11 cellular contexts compared by ENCODE assay signal in genomic region chr19:54606891-54607781, GRCh38. TPM values are rescaled to one million over a fixed set of nuclear protein-coding genes. Genes with fewer than 3 reads are reported as not detected.
DNase-seq lines count a peak whose midpoint lies in the region; ATAC-seq and TF ChIP-seq lines count a peak whose summit lies in the region.
"Had no signal": no experiment of that assay in that cellular context is flagged by ENCODE, and none has a peak within 500 bp of the region (broad histone marks: within the 10 kb centered on the region; RNA-seq: fewer than 3 reads in every experiment).

No MANE protein-coding gene starts in this region.

- TF ChIP-seq POLR2A in tibial nerve (IDR thresholded peaks at IDR 0.05), result no peak

- H3K36me3 ChIP-seq in tibial nerve, result no peaks in the 10 kb centered on the region
- H3K36me3 ChIP-seq: cardiac muscle cell, gastrocnemius medialis had no signal

- 68 to 69% methylated on average over 16 of the region's 16 CpGs for WGBS in tibial nerve, 2 donors

- H3K9me3 ChIP-seq in tibial nerve, result peaks cover 0 to 58% (median 0%) of the 10 kb centered on the region in 4 donors

- no peak overlapping the region for H3K27ac ChIP-seq in tibial nerve
- H3K27ac ChIP-seq: cardiac muscle cell, gastrocnemius medialis had no signal

- ATAC-seq in GM18511 (IDR thresholded peaks at IDR 0.05; ENCODE audit: unreplicated experiment) (peak; percentile 66), HG02623 (IDR thresholded peaks at IDR 0.05; ENCODE audit: unreplicated experiment) (peak; percentile 53), left lobe of liver (peak; percentile 24)
- ATAC-seq: gastrocnemius medialis had no signal

- TF ChIP-seq EP300 in tibial nerve (IDR thresholded peaks at IDR 0.05), result no peak

- DNase-seq in left lobe of liver (ENCODE audit: low spot score) (no peak), DMS153 treated with DMSO at 0.1 percent for 48 hours (lab: John Stamatoyannopoulos, UW; ENCODE audit: unreplicated experiment) (no peak), tibial nerve (ENCODE audit: low spot score in 2 of 2) (no peak)
- DNase-seq in stimulated activated CD4-positive, alpha-beta T cell treated with anti-CD3 and anti-CD28 coated beads, Interleukin-2, amount 100 ng/mL, for 24 hours, result no peak
- DNase-seq: activated CD8-positive, alpha-beta memory T cell treated with anti-CD3 and anti-CD28 coated beads, Interleukin-2, amount 50 U/mL, for 4 hours; EL; gastrocnemius medialis; NCI-H446 had no signal

- no peak overlapping the region for H3K4me3 ChIP-seq in tibial nerve
- H3K4me3 ChIP-seq: cardiac muscle cell, gastrocnemius medialis had no signal

- H3K4me1 ChIP-seq in tibial nerve, result no peaks in the 10 kb centered on the region
- H3K4me1 ChIP-seq: gastrocnemius medialis had no signal

- H3K27me3 ChIP-seq in tibial nerve, result no peaks in the 10 kb centered on the region
- H3K27me3 ChIP-seq: cardiac muscle cell, gastrocnemius medialis had no signal

- TF ChIP-seq CTCF in tibial nerve (IDR thresholded peaks at IDR 0.05), result no peak

RNA-seq across cellular contexts. Expression of gene LILRA1, which starts 13.7 kb away (rescaled TPM):
- total RNA-seq in left lobe of liver, result 0.60 TPM
- total RNA-seq in tibial nerve, result 1 to 10 TPM in 3 of 4 donors, under 1 TPM in 1; 0.39 to 3.5 (median 1.2) TPM
- total RNA-seq: cardiac muscle cell had no signal

RNA-seq across cellular contexts. Expression of gene LILRB1, which starts 23.1 kb away (rescaled TPM):
- total RNA-seq in left lobe of liver, result 2.6 TPM
- total RNA-seq in tibial nerve, result 10 to 100 TPM in 1 of 4 donors, 1 to 10 TPM in 2, under 1 TPM in 1; 0.59 to 15.3 (median 3.4) TPM
- total RNA-seq: cardiac muscle cell had no signal

RNA-seq across cellular contexts. Expression of gene LILRA2, which starts 33.5 kb away (rescaled TPM):
- total RNA-seq in left lobe of liver (1.6 TPM), tibial nerve (1 to 10 TPM; 1.7 to 5.4 (median 4.3) TPM)
- total RNA-seq: cardiac muscle cell had no signal

RNA-seq across cellular contexts. Expression of gene LILRB4, which starts 55.6 kb away (rescaled TPM):
- total RNA-seq in left lobe of liver (1.9 TPM), tibial nerve (1 to 10 TPM; 1.1 to 5.1 (median 2.4) TPM)
- total RNA-seq: cardiac muscle cell had no signal
